ENCODE assay signal across 1 cellular context in genomic region chr5:80407735-80408474, GRCh38.
A peak's percentile ranks its signal among the peaks of the same experiment; 100 is the strongest.
TF ChIP-seq lines count a peak whose summit lies in the region.

ZFYVE16 (plus strand) TSS chr5:80408064; CDS start chr5:80434148, 26,084 bp downstream.

TF ChIP-seq in H1, 55 proteins besides CTCF, POLR2A, EP300 and RAD21 (continued from another document):
- TF ChIP-seq CHD7 (IDR thresholded peaks at IDR 0.05; ENCODE audit: insufficient replicate concordance, low read length) (no peak), TEAD4 (IDR thresholded peaks at IDR 0.05; ENCODE audit: low read depth, low read length) (no peak), JUN (IDR thresholded peaks at IDR 0.05; ENCODE audit: low read depth, low read length) (no peak), CHD2 (IDR thresholded peaks at IDR 0.05; ENCODE audit: low read length) (no peak), CREB1 (IDR thresholded peaks at IDR 0.05) (no peak), RNF2 (IDR thresholded peaks at IDR 0.05; ENCODE audit: borderline replicate concordance, low read depth, low read length, missing control alignments, poor library complexity, severe bottlenecking) (no peak), GABPA (IDR thresholded peaks at IDR 0.05; ENCODE audit: borderline replicate concordance, insufficient read depth, low read length) (no peak), KDM4A (IDR thresholded peaks at IDR 0.05; ENCODE audit: low read depth, low read length, severe bottlenecking) (peak; percentile 86), KDM1A (IDR thresholded peaks at IDR 0.05; ENCODE audit: borderline replicate concordance, low read length) (no peak), TCF12 (IDR thresholded peaks at IDR 0.05; ENCODE audit: low read depth, low read length) (no peak), CBX5 (IDR thresholded peaks at IDR 0.05; ENCODE audit: low read depth, low read length) (no peak), EZH2 (IDR thresholded peaks at IDR 0.05; ENCODE audit: low read depth, low read length, severe bottlenecking) (no peak), CEBPB (IDR thresholded peaks at IDR 0.05; ENCODE audit: low read depth, low read length) (no peak), SP2 (IDR thresholded peaks at IDR 0.05; ENCODE audit: low read length) (no peak), BCL11A (IDR thresholded peaks at IDR 0.05; ENCODE audit: low read depth in 2 of 2, low read length in 2 of 2) (no peak), FOSL1 (IDR thresholded peaks at IDR 0.05; ENCODE audit: insufficient read depth, low read depth, low read length) (0 out of 2 replicates have a peak, but pooled peaks have one; percentile 7), EGR1 (IDR thresholded peaks at IDR 0.05; ENCODE audit: borderline replicate concordance, low read depth, low read length) (peak; percentile 53; the same call in 1 of the 2 replicates), YY1 (IDR thresholded peaks at IDR 0.05; ENCODE audit: low read depth, low read length) (0 out of 2 replicates have a peak, but pooled peaks have one; percentile 18), GTF2F1 (IDR thresholded peaks at IDR 0.05; ENCODE audit: borderline replicate concordance, low read depth, low read length) (no peak), MAFK (IDR thresholded peaks at IDR 0.05; ENCODE audit: low read depth, low read length) (no peak), RFX5 (IDR thresholded peaks at IDR 0.05; ENCODE audit: borderline replicate concordance, low read depth, low read length) (no peak), RBBP5 (IDR thresholded peaks at IDR 0.05; ENCODE audit: borderline replicate concordance, low read depth, low read length) (peak; percentile 93), HDAC2 (IDR thresholded peaks at IDR 0.05; ENCODE audit: borderline replicate concordance in 1 of 2, low read depth in 2 of 2, low read length in 2 of 2) (no peak), JUND (IDR thresholded peaks at IDR 0.05; ENCODE audit: low read length) (peak; percentile 2; the same call in 1 of the 2 replicates), ASH2L (IDR thresholded peaks at IDR 0.05; ENCODE audit: low read length) (peak; percentile 95), CTBP2 (IDR thresholded peaks at IDR 0.05; ENCODE audit: borderline replicate concordance, insufficient read depth, insufficient read length, low read length) (no peak), NANOG (IDR thresholded peaks at IDR 0.05; ENCODE audit: insufficient read depth, low read depth, low read length, poor library complexity, severe bottlenecking) (no peak), HDAC6 (IDR thresholded peaks at IDR 0.05; ENCODE audit: low read depth, low read length) (no peak), ATF2 (IDR thresholded peaks at IDR 0.05; ENCODE audit: low read length) (no peak), SIRT6 (IDR thresholded peaks at IDR 0.05; ENCODE audit: low read length) (no peak), SP4 (IDR thresholded peaks at IDR 0.05; ENCODE audit: low read length) (no peak), BRCA1 (IDR thresholded peaks at IDR 0.05; ENCODE audit: low read depth, low read length) (no peak), RXRA (IDR thresholded peaks at IDR 0.05; ENCODE audit: insufficient read depth, low read depth, low read length) (no peak), SUZ12 (IDR thresholded peaks at IDR 0.05; ENCODE audit: low read length) (no peak), KDM5A (IDR thresholded peaks at IDR 0.05; ENCODE audit: low read length) (no peak), SAP30 (IDR thresholded peaks at IDR 0.05; ENCODE audit: insufficient read depth, insufficient replicate concordance, low read length) (no peak), PHF8 (conservative IDR thresholded peaks at IDR 0.05; ENCODE audit: low read depth, low read length) (peak; percentile 89), TAF7 (optimal IDR thresholded peaks at IDR 0.05; ENCODE audit: borderline replicate concordance, low read depth, low read length) (peak; percentile 64), CHD1 (IDR thresholded peaks at IDR 0.05; ENCODE audit: low read depth, low read length) (no peak), SRF (IDR thresholded peaks at IDR 0.05; ENCODE audit: low read depth, low read length) (no peak), SP1 (IDR thresholded peaks at IDR 0.05; ENCODE audit: low read depth, low read length) (no peak), POLR2AphosphoS5 (IDR thresholded peaks at IDR 0.05; ENCODE audit: low read depth, low read length) (peak; percentile 91), BACH1 (IDR thresholded peaks at IDR 0.05; ENCODE audit: low read length) (0 out of 2 replicates have a peak, but pooled peaks have one; percentile 28)
- TF ChIP-seq, protein P1, sequence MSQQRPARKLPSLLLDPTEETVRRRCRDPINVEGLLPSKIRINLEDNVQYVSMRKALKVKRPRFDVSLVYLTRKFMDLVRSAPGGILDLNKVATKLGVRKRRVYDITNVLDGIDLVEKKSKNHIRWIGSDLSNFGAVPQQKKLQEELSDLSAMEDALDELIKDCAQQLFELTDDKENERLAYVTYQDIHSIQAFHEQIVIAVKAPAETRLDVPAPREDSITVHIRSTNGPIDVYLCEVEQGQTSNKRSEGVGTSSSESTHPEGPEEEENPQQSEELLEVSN (IDR thresholded peaks at IDR 0.05): peak; percentile 10; the same call in 1 of the 2 replicates
- TF ChIP-seq, protein P2, sequence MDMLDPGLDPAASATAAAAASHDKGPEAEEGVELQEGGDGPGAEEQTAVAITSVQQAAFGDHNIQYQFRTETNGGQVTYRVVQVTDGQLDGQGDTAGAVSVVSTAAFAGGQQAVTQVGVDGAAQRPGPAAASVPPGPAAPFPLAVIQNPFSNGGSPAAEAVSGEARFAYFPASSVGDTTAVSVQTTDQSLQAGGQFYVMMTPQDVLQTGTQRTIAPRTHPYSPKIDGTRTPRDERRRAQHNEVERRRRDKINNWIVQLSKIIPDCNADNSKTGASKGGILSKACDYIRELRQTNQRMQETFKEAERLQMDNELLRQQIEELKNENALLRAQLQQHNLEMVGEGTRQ (IDR thresholded peaks at IDR 0.05; ENCODE audit: low read length): no peak
TF ChIP-seq in H1: peak in this region for 16.
